Comparison of ENCODE assay signal across 8 cellular contexts in the genomic region with DNA sequence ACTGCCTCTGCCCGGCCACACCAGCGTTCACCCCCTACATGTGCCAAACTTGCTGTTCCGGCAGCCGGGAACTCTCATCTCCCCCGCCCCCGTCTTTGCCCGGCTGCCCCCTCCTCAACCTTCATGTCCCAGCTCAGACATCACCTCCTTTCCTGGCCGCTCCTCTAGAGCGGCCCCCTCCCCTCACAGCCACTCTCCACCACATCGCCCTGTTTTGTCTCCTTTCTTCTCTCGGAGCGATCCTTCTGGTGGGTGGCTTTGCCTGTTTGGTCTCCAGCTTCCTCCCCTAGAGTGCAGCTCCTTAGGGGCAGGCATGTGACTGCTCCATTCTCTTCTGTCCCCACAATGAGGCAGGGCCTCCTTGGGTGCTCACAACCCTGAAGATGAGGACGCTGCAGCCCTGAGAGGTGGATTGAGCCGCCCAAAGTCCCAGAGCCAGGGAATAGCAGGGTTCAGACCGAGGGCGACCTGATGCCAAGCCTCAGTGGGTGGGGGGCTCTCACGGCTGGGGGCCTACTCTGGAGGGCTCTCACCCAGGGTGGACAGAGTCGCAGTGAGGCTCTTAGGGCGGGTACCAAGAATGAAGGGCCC. TPM values are rescaled to one million over a fixed set of nuclear protein-coding genes. Genes with fewer than 3 reads are reported as not detected.
DNase-seq lines count a peak whose midpoint lies in the region; ATAC-seq, FAIRE-seq and TF ChIP-seq lines count a peak whose summit lies in the region.

No MANE protein-coding gene starts in this region.

- no peaks in the 10 kb centered on the region for H3K36me3 ChIP-seq in Panc1 (ENCODE audit: control insufficient read depth, insufficient read depth, low read length)
- no peaks in the 10 kb centered on the region for H3K36me3 ChIP-seq in endothelial cell of umbilical vein (ENCODE audit: control insufficient read depth in 2 of 2, extremely low read depth in 1 of 2, insufficient read depth in 2 of 2, low read length in 2 of 2)
- no peaks in the 10 kb centered on the region for H3K36me3 ChIP-seq in prostate gland

- FAIRE-seq in endothelial cell of umbilical vein (lab: Jason Lieb, UNC), result peak; percentile 44

- intact Hi-C loops in Panc1 (cut with micrococcal nuclease; ENCODE audit: unreplicated experiment), result loop anchor here (5.0 kb wide), 1 partner anchor 33 kb away; no protein-coding TSS in a partner anchor
- intact Hi-C loops in endothelial cell of umbilical vein (cut with micrococcal nuclease), result loop anchor here (2.0 kb wide), 1 partner anchor 64 kb away; no protein-coding TSS in a partner anchor
- intact Hi-C loops in prostate gland (cut with DNase I), result no loop called here

- POLR2A ChIA-PET in Panc1 (lab: Charles Lee) (interaction anchor here (0.6 kb wide), 1 partner anchor 702 kb away, joined by 7 read pairs; no protein-coding TSS in a partner anchor), endothelial cell of umbilical vein (lab: Charles Lee) (no interaction called here)

- dilution Hi-C loops in endothelial cell of umbilical vein (cut with MboI; ENCODE audit: extremely low pct_ligation_motif_present, low sequenced_read_pairs), result no loop called here

- peak overlapping the region; percentile 10 for H2AFZ ChIP-seq in endothelial cell of umbilical vein (ENCODE audit: low read depth, low read length)

- no peaks in the 10 kb centered on the region for H3K9me1 ChIP-seq in endothelial cell of umbilical vein (replicated peaks; ENCODE audit: control insufficient read depth, extremely low read depth, insufficient read depth, low read length)

- H3K27me3 ChIP-seq in Panc1 (ENCODE audit: control insufficient read depth, insufficient read depth, low read length), result no peaks in the 10 kb centered on the region
- no peaks in the 10 kb centered on the region for H3K27me3 ChIP-seq in endothelial cell of umbilical vein (ENCODE audit: control insufficient read depth in 2 of 2, insufficient read depth in 2 of 2, low read length in 2 of 2)
- H3K27me3 ChIP-seq in prostate gland (replicated peaks; ENCODE audit: insufficient read depth), result no peaks in the 10 kb centered on the region

- peaks cover 91% of the 10 kb centered on the region for H3K79me2 ChIP-seq in endothelial cell of umbilical vein (ENCODE audit: control insufficient read depth, insufficient read depth, low read length)

- no peak for TF ChIP-seq CTCF in Panc1 (IDR thresholded peaks at IDR 0.05)
- TF ChIP-seq CTCF in endothelial cell of umbilical vein (IDR thresholded peaks at IDR 0.05; ENCODE audit: extremely low read depth in 1 of 2, insufficient read depth in 1 of 2, low read depth in 1 of 2, low read length in 2 of 2), result no peak
- no peak for TF ChIP-seq CTCF in prostate gland (IDR thresholded peaks at IDR 0.05)

- H3K4me1 ChIP-seq in Panc1 (ENCODE audit: control insufficient read depth, insufficient read depth, low read length), result peaks cover 80% of the 10 kb centered on the region
- H3K4me1 ChIP-seq in endothelial cell of umbilical vein (ENCODE audit: control insufficient read depth, extremely low read depth, insufficient read depth, low read length), result peaks cover 81% of the 10 kb centered on the region
- peaks cover 75% of the 10 kb centered on the region for H3K4me1 ChIP-seq in prostate gland (replicated peaks)

- peak overlapping the region; percentile 33 for H3K9ac ChIP-seq in endothelial cell of umbilical vein (replicated peaks; ENCODE audit: extremely low read depth, insufficient read depth, low read length)

- in situ Hi-C loops in Panc1 (cut with HindIII; ENCODE audit: low pct_unique_long_range_greater_than_20kb, low sequenced_read_pairs), result no loop called here

- H3K9me3 ChIP-seq in Panc1 (ENCODE audit: control insufficient read depth, insufficient read depth, low read depth, low read length), result no peaks in the 10 kb centered on the region
- H3K9me3 ChIP-seq in endothelial cell of umbilical vein (replicated peaks; ENCODE audit: control insufficient read depth, insufficient read depth, low read length), result no peaks in the 10 kb centered on the region
- H3K9me3 ChIP-seq in prostate gland, result no peaks in the 10 kb centered on the region

- WGBS in prostate gland, result 52% methylated on average over 19 of the region's 19 CpGs

- H4K20me1 ChIP-seq in endothelial cell of umbilical vein (replicated peaks; ENCODE audit: control insufficient read depth, extremely low read depth, insufficient read depth, low read length), result no peaks in the 10 kb centered on the region

- CTCF ChIA-PET in Panc1 (lab: Charles Lee), result interaction anchor here (0.7 to 1.3 kb wide), 4 partner anchors 11 to 81 kb away, joined by 4 to 8 read pairs (median 6); no protein-coding TSS in a partner anchor
- CTCF ChIA-PET in endothelial cell of umbilical vein (lab: Charles Lee), result interaction anchor here (0.7 to 4.7 kb wide), 10 partner anchors 10 to 80 kb away, joined by 3 to 73 read pairs (median 8); no protein-coding TSS in a partner anchor

- H3K4me3 ChIP-seq in Panc1 (ENCODE audit: low read depth in 2 of 2, low read length in 2 of 2) (peak overlapping the region; percentile 29 to 50), endothelial cell of umbilical vein (replicated peaks in 1 of 3; ENCODE audit: insufficient read depth in 1 of 3, low read depth in 1 of 3, low read length in 3 of 3) (peak overlapping the region in 1 of 3 experiments; percentile 10), prostate gland (no peak overlapping the region)

- BruUV-seq in Panc1 (replicated peaks; lab: Mats Ljungman, UMichigan), result no TSS peak
- no TSS peak for BruUV-seq in endothelial cell of umbilical vein (replicated peaks; lab: Mats Ljungman, UMichigan)

- DNase-seq in DMS79 (lab: John Stamatoyannopoulos, UW) (peak; percentile 37), Panc1 (ENCODE audit: low read depth, low spot score) (no peak), endothelial cell of umbilical vein (ENCODE audit: low read depth, low spot score) (no peak), prostate gland (ENCODE audit: low spot score) (no peak), RPMI8226 (no peak)

- peak; percentile 17 for ATAC-seq in Panc1
- no peak for ATAC-seq in HG03039 (IDR thresholded peaks at IDR 0.05; ENCODE audit: unreplicated experiment)
- ATAC-seq in HG03095 (IDR thresholded peaks at IDR 0.05; ENCODE audit: unreplicated experiment), result no peak
- no peak for ATAC-seq in GM18907 (IDR thresholded peaks at IDR 0.05; ENCODE audit: unreplicated experiment)

- H3K27ac ChIP-seq in Panc1 (ENCODE audit: low read length) (peak overlapping the region; percentile 96), endothelial cell of umbilical vein (ENCODE audit: insufficient read depth, low read depth, low read length) (peak overlapping the region; percentile 81), prostate gland (peak overlapping the region; percentile 81 to 92)

- H3K4me2 ChIP-seq in endothelial cell of umbilical vein (ENCODE audit: insufficient read depth, low read length), result peak overlapping the region; percentile 54

- no peak for TF ChIP-seq POLR2A in endothelial cell of umbilical vein (IDR thresholded peaks at IDR 0.05; ENCODE audit: low read depth, low read length)
- TF ChIP-seq POLR2A in prostate gland (IDR thresholded peaks at IDR 0.05), result no peak

TF ChIP-seq in endothelial cell of umbilical vein, 7 proteins besides CTCF, POLR2A, EP300 and RAD21:
- TF ChIP-seq MYC (IDR thresholded peaks at IDR 0.05; ENCODE audit: low read depth, low read length), result no peak
TF ChIP-seq in endothelial cell of umbilical vein: peak in this region for 0.

RNA-seq across cellular contexts. Expression of a gene that starts 44.9 kb away (rescaled TPM):
- 192 TPM for total RNA-seq in Panc1 (2021; ENCODE audit: unreplicated experiment)
- 250 TPM for polyA plus RNA-seq in Panc1 (2012; ENCODE audit: insufficient read length)
- 496 and 562 TPM in 2 replicates for total RNA-seq in endothelial cell of umbilical vein
- polyA plus RNA-seq in endothelial cell of umbilical vein, result 437 and 521 TPM in 2 replicates
- 352 and 358 TPM in 2 replicates for polyA plus RNA-seq in endothelial cell of umbilical vein (2011; cell fraction: cytosol; rRNA removed)
- 291 and 306 TPM in 2 replicates for polyA plus RNA-seq in endothelial cell of umbilical vein (2011; cell fraction: nucleus; rRNA removed)
- 366 and 394 TPM in 2 replicates for polyA plus RNA-seq in endothelial cell of umbilical vein (2012)
- 457 and 568 TPM in 2 replicates for polyA minus RNA-seq in endothelial cell of umbilical vein
- 16.8 TPM for polyA minus RNA-seq in endothelial cell of umbilical vein (2011; cell fraction: cytosol; rRNA and poly(A)+ RNA removed)
- 172 and 244 TPM in 2 replicates for polyA minus RNA-seq in endothelial cell of umbilical vein (2011; cell fraction: nucleus; rRNA and poly(A)+ RNA removed)
- total RNA-seq in prostate gland, result 100 to 1,000 TPM; 113 to 146 TPM

Comparison
In these comparisons a context has a peak if more than half of its experiments do, and no peak if none do; other contexts are left out.
1. H3K4me3 ChIP-seq: peak in Panc1 (2 of 2); none in prostate gland (0 of 2).
2. Peak in every context shown above with its lines, with median percentiles within 50 percentile points of each other: H3K27ac ChIP-seq.